Comparison of ENCODE assay signal across 24 cellular contexts in genomic region chr18:12823892-12824291, GRCh38.
"Had no signal": no experiment of that assay in that cellular context is flagged by ENCODE, and none has a peak within 500 bp of the region (broad histone marks: within the 10 kb centered on the region; RNA-seq: fewer than 3 reads in every experiment).

No MANE protein-coding gene starts in this region.

- H3K4me3 Mint-ChIP-seq: memory B cell; nephron; stimulated activated memory B cell treated with anti-CD40 and anti-IgM and Interleukin-4, amounts not matched to agents 10 μg/mL and 1 μg/mL and 100 μg/mL, for 72 hours; stimulated activated naive CD8-positive, alpha-beta T cell treated with anti-CD3 and anti-CD28 coated beads, Interleukin-15, amount 100 ng/mL, for 72 hours had no signal

- ATAC-seq: gastrocnemius medialis; left lobe of liver; sciatic nerve; stimulated activated memory B cell treated with anti-CD40 and anti-IgM and Interleukin-4, amounts not matched to agents 10 μg/mL and 1 μg/mL and 100 μg/mL, for 72 hours; stimulated activated naive CD8-positive, alpha-beta T cell treated with anti-CD3 and anti-CD28 coated beads, Interleukin-15, amount 100 ng/mL, for 72 hours; upper lobe of right lung had no signal

- H3K4me3 ChIP-seq: dorsolateral prefrontal cortex, gastrocnemius medialis, lung, prostate gland, right atrium auricular region, smooth muscle cell, suprapubic skin, transverse colon, upper lobe of right lung had no signal

- H3K4me1 ChIP-seq: gastrocnemius medialis, prostate gland, right atrium auricular region, suprapubic skin, upper lobe of right lung had no signal

- H3K27ac ChIP-seq: dorsolateral prefrontal cortex, gastrocnemius medialis, prostate gland, right atrium auricular region, suprapubic skin, transverse colon, upper lobe of right lung had no signal

- DNase-seq: dorsolateral prefrontal cortex; effector CD4-positive, alpha-beta T cell; foreskin fibroblast; gastrocnemius medialis; head of caudate nucleus; kidney; nucleus accumbens; stimulated activated CD4-positive, alpha-beta T cell treated with anti-CD3 and anti-CD28 coated beads, Interleukin-12 subunit alpha, Interleukin-12 subunit beta, amount 100 ng/mL, for 4 hours; stimulated activated CD4-positive, alpha-beta T cell treated with anti-CD3 and anti-CD28 coated beads, Interleukin-1b, Interleukin-23, amount 100 ng/mL, for 48 hours; stimulated activated CD4-positive, alpha-beta T cell treated with anti-CD3 and anti-CD28 coated beads, Interleukin-4, amount 100 ng/mL, for 1 hour; stimulated activated naive CD8-positive, alpha-beta T cell treated with anti-CD3 and anti-CD28 coated beads, Interleukin-15, amount 100 ng/mL, for 72 hours; transverse colon; upper lobe of right lung had no signal

- H3K4me2 ChIP-seq: smooth muscle cell had no signal

- H3K27ac Mint-ChIP-seq: memory B cell; nephron; stimulated activated memory B cell treated with anti-CD40 and anti-IgM and Interleukin-4, amounts not matched to agents 10 μg/mL and 1 μg/mL and 100 μg/mL, for 72 hours; stimulated activated naive CD8-positive, alpha-beta T cell treated with anti-CD3 and anti-CD28 coated beads, Interleukin-15, amount 100 ng/mL, for 72 hours had no signal

- H3K9me3 ChIP-seq: prostate gland had no signal

- H3K4me1 Mint-ChIP-seq: stimulated activated memory B cell treated with anti-CD40 and anti-IgM and Interleukin-4, amounts not matched to agents 10 μg/mL and 1 μg/mL and 100 μg/mL, for 72 hours had no signal

- H3K27me3 Mint-ChIP-seq: memory B cell; stimulated activated memory B cell treated with anti-CD40 and anti-IgM and Interleukin-4, amounts not matched to agents 10 μg/mL and 1 μg/mL and 100 μg/mL, for 72 hours; stimulated activated naive CD8-positive, alpha-beta T cell treated with anti-CD3 and anti-CD28 coated beads, Interleukin-15, amount 100 ng/mL, for 72 hours had no signal

- H3K36me3 ChIP-seq: prostate gland had no signal

- FAIRE-seq: colon, kidney had no signal

- H3K27me3 ChIP-seq: dorsolateral prefrontal cortex, gastrocnemius medialis, right atrium auricular region, suprapubic skin, transverse colon, upper lobe of right lung had no signal
